Comparison of ENCODE assay signal across 8 cellular contexts in genomic region chr1:151346082-151346768, GRCh38. TPM values are rescaled to one million over a fixed set of nuclear protein-coding genes. Genes with fewer than 3 reads are reported as not detected.
A peak's percentile ranks its signal among the peaks of the same experiment; 100 is the strongest.
DNase-seq lines count a peak whose midpoint lies in the region; ATAC-seq and TF ChIP-seq lines count a peak whose summit lies in the region.

No MANE protein-coding gene starts in this region.

- H2BK20ac ChIP-seq in IMR-90 (ENCODE audit: low read depth, low read length): no peak overlapping the region

- CTCF ChIA-PET in IMR-90 (lab: Yijun Ruan, JAX): no interaction called here

- no peak for TF ChIP-seq POLR2A in IMR-90 (IDR thresholded peaks at IDR 0.05; ENCODE audit: low read depth, low read length)

- BruUV-seq in IMR-90 (replicated peaks; lab: Mats Ljungman, UMichigan): no TSS peak

- H2BK120ac ChIP-seq in IMR-90 (ENCODE audit: low read depth, low read length): peak overlapping the region; percentile 10; the same call in 1 of the 2 replicates

- DNase-seq in IMR-90 (no peak), iris pigment epithelial cell (ENCODE audit: low read depth) (peak; percentile 9), DMS114 treated with DMSO at 0.1 percent for 48 hours (lab: John Stamatoyannopoulos, UW; ENCODE audit: unreplicated experiment) (no peak)
- DNase-seq in activated naive CD8-positive, alpha-beta T cell treated with anti-CD3 and anti-CD28 coated beads for 36 hours: peak; percentile 15
- peak in 1 of 2 donors; percentile 20 for DNase-seq in stimulated activated naive CD8-positive, alpha-beta T cell treated with anti-CD3 and anti-CD28 coated beads, Interleukin-15, amount 100 ng/mL, for 72 hours

- H3K4me3 Mint-ChIP-seq in activated naive CD8-positive, alpha-beta T cell treated with anti-CD3 and anti-CD28 coated beads for 36 hours: peak overlapping the region; percentile 97
- H3K4me3 Mint-ChIP-seq in stimulated activated naive CD8-positive, alpha-beta T cell treated with anti-CD3 and anti-CD28 coated beads, Interleukin-15, amount 100 ng/mL, for 72 hours: peak overlapping the region; percentile 94 to 100

- peak overlapping the region; percentile 66 for H3K27ac ChIP-seq in IMR-90 (ENCODE audit: insufficient read depth, low read length)

- peak overlapping the region; percentile 4; the same call in 1 of the 2 replicates for H3K23ac ChIP-seq in IMR-90 (ENCODE audit: low read depth, low read length)

- no peak for TF ChIP-seq CTCF in IMR-90 (conservative IDR thresholded peaks at IDR 0.05; ENCODE audit: low read depth, low read length)

- peak overlapping the region; percentile 46 to 96 for H4K8ac ChIP-seq in IMR-90 (ENCODE audit: low read depth in 2 of 2, low read length in 2 of 2)

- intact Hi-C loops in IMR-90 (cut with micrococcal nuclease): no loop called here

- no peaks in the 10 kb centered on the region for H3K9me3 ChIP-seq in IMR-90 (ENCODE audit: control insufficient read depth, insufficient read depth, low read length)

- H3K9me3 Mint-ChIP-seq in activated naive CD8-positive, alpha-beta T cell treated with anti-CD3 and anti-CD28 coated beads for 36 hours: no peaks in the 10 kb centered on the region
- no peaks in the 10 kb centered on the region for H3K9me3 Mint-ChIP-seq in stimulated activated naive CD8-positive, alpha-beta T cell treated with anti-CD3 and anti-CD28 coated beads, Interleukin-15, amount 100 ng/mL, for 72 hours

- peak overlapping the region; percentile 44 for H2BK5ac ChIP-seq in IMR-90 (ENCODE audit: low read depth, low read length, poor library complexity, severe bottlenecking)

- H3K9me1 ChIP-seq in IMR-90 (ENCODE audit: insufficient read depth, low read length): peaks cover 10% of the 10 kb centered on the region

- H4K5ac ChIP-seq in IMR-90 (ENCODE audit: low read depth, low read length): peak overlapping the region; percentile 23

- POLR2A ChIA-PET in IMR-90 (lab: Charles Lee; ENCODE audit: unreplicated experiment): interaction anchor here (0.6 kb wide), 1 partner anchor 24 kb away, joined by 6 read pairs; no protein-coding TSS in a partner anchor

- peak overlapping the region; percentile 73; the same call in 1 of the 2 replicates for H3K56ac ChIP-seq in IMR-90 (ENCODE audit: extremely low read depth, insufficient read depth, low read length)

- no peak overlapping the region; the same call in 1 of the 2 replicates for H2AK5ac ChIP-seq in IMR-90 (ENCODE audit: low read depth, low read length)

- H3K4me1 ChIP-seq in IMR-90 (ENCODE audit: control insufficient read depth, insufficient read depth, low read length): peaks cover 7% of the 10 kb centered on the region

- peak overlapping the region; percentile 67 for H3K4me3 ChIP-seq in IMR-90 (ENCODE audit: insufficient read depth, low read depth, low read length)

- H3K79me1 ChIP-seq in IMR-90 (ENCODE audit: low read depth in 1 of 2, low read length in 2 of 2): peaks cover 12 to 22% of the 10 kb centered on the region in 2 experiments

- peak overlapping the region; percentile 56 for H3K14ac ChIP-seq in IMR-90 (replicated peaks; ENCODE audit: low read depth, low read length)

- dilution Hi-C loops in IMR-90 (cut with HindIII; ENCODE audit: low sequenced_read_pairs, unreplicated experiment): no loop called here

- H3K27ac Mint-ChIP-seq in activated naive CD8-positive, alpha-beta T cell treated with anti-CD3 and anti-CD28 coated beads for 36 hours: peak overlapping the region; percentile 99
- peak overlapping the region; percentile 98 to 99 for H3K27ac Mint-ChIP-seq in stimulated activated naive CD8-positive, alpha-beta T cell treated with anti-CD3 and anti-CD28 coated beads, Interleukin-15, amount 100 ng/mL, for 72 hours

- in situ Hi-C loops in IMR-90 (cut with MboI; ENCODE audit: low sequenced_read_pairs): no loop called here

- peak overlapping the region; percentile 92 for H2AK9ac ChIP-seq in IMR-90 (replicated peaks; ENCODE audit: low read depth, low read length, poor library complexity)

- H3K4ac ChIP-seq in IMR-90 (ENCODE audit: low read depth, low read length): peak overlapping the region; percentile 77

- ATAC-seq in IMR-90 (ENCODE audit: low read depth) (no peak), HG03135 (IDR thresholded peaks at IDR 0.05; ENCODE audit: unreplicated experiment) (no peak), HG02759 (IDR thresholded peaks at IDR 0.05; ENCODE audit: unreplicated experiment) (no peak), GM18873 (IDR thresholded peaks at IDR 0.05; ENCODE audit: low FRiP score, unreplicated experiment) (no peak)
- no peak for ATAC-seq in stimulated activated naive CD8-positive, alpha-beta T cell treated with anti-CD3 and anti-CD28 coated beads, Interleukin-15, amount 100 ng/mL, for 72 hours

- peaks cover 23% of the 10 kb centered on the region for H3K36me3 ChIP-seq in IMR-90 (ENCODE audit: control insufficient read depth, insufficient read depth, low read length)

- no peaks in the 10 kb centered on the region for H3K27me3 Mint-ChIP-seq in activated naive CD8-positive, alpha-beta T cell treated with anti-CD3 and anti-CD28 coated beads for 36 hours
- H3K27me3 Mint-ChIP-seq in stimulated activated naive CD8-positive, alpha-beta T cell treated with anti-CD3 and anti-CD28 coated beads, Interleukin-15, amount 100 ng/mL, for 72 hours: no peaks in the 10 kb centered on the region

- peak overlapping the region; percentile 77 for H3K4me2 ChIP-seq in IMR-90 (ENCODE audit: low read depth, low read length)

- no peak overlapping the region; the same call in 2 of the 3 replicates for H2BK15ac ChIP-seq in IMR-90 (ENCODE audit: low read depth, low read length)

- H2AFZ ChIP-seq in IMR-90 (replicated peaks; ENCODE audit: low read length, poor library complexity): peak overlapping the region; percentile 94

- H3K36me3 Mint-ChIP-seq in activated naive CD8-positive, alpha-beta T cell treated with anti-CD3 and anti-CD28 coated beads for 36 hours: peaks cover 20% of the 10 kb centered on the region

- H3K18ac ChIP-seq in IMR-90 (ENCODE audit: low read depth, low read length): peak overlapping the region; percentile 37; the same call in 1 of the 2 replicates

- no peak for TF ChIP-seq RAD21 in IMR-90 (IDR thresholded peaks at IDR 0.05; ENCODE audit: low read length)

- peaks cover 32% of the 10 kb centered on the region for H3K4me1 Mint-ChIP-seq in activated naive CD8-positive, alpha-beta T cell treated with anti-CD3 and anti-CD28 coated beads for 36 hours
- peaks cover 63% of the 10 kb centered on the region for H3K4me1 Mint-ChIP-seq in stimulated activated naive CD8-positive, alpha-beta T cell treated with anti-CD3 and anti-CD28 coated beads, Interleukin-15, amount 100 ng/mL, for 72 hours

- peak overlapping the region; percentile 26 for H4K91ac ChIP-seq in IMR-90 (ENCODE audit: insufficient read depth, low read depth, low read length)

- no peaks in the 10 kb centered on the region for H4K20me1 ChIP-seq in IMR-90 (ENCODE audit: insufficient read depth, low read length)

- no peaks in the 10 kb centered on the region for H3K27me3 ChIP-seq in IMR-90 (ENCODE audit: control insufficient read depth, insufficient read depth, low read length)

- peak overlapping the region; percentile 62 for H3K9ac ChIP-seq in IMR-90 (ENCODE audit: low read depth, low read length)

- 20% methylated on average over 1 of the region's 7 CpGs; no CpG with 5 or more reads in 1 of the 2 experiments for WGBS in IMR-90 (ENCODE audit: extremely low coverage in 2 of 2, insufficient read length in 1 of 2), 2 experiments

TF ChIP-seq in IMR-90, 13 proteins besides CTCF, POLR2A, EP300 and RAD21:
- TF ChIP-seq SMC3 (IDR thresholded peaks at IDR 0.05; ENCODE audit: low read depth, low read length) (no peak), MAZ (IDR thresholded peaks at IDR 0.05; ENCODE audit: borderline replicate concordance, low read depth, low read length) (no peak), RCOR1 (IDR thresholded peaks at IDR 0.05; ENCODE audit: insufficient replicate concordance, low read length) (no peak), FOS (IDR thresholded peaks at IDR 0.05; ENCODE audit: low read depth, low read length) (no peak), USF2 (IDR thresholded peaks at IDR 0.05; ENCODE audit: low read depth, low read length) (no peak)

RNA-seq across cellular contexts. Expression of gene RFX5, which starts 0.8 kb away (rescaled TPM):
- total RNA-seq in IMR-90 (2012; rRNA removed): 37.8 and 44.4 TPM in 2 replicates
- polyA plus RNA-seq in IMR-90 (2012; rRNA removed): 26.8 and 29.3 TPM in 2 replicates
- 17.7 and 36.9 TPM in 2 replicates for polyA plus RNA-seq in IMR-90 (2012; cell fraction: cytosol; rRNA removed)
- 74.2 and 105 TPM in 2 replicates for polyA plus RNA-seq in IMR-90 (2012; cell fraction: nucleus; rRNA removed; ENCODE audit: low replicate concordance)
- 10 to 100 TPM; 55.2 to 58.6 TPM for total RNA-seq in activated naive CD8-positive, alpha-beta T cell treated with anti-CD3 and anti-CD28 coated beads for 36 hours

RNA-seq across cellular contexts. Expression of gene PI4KB, which starts 19.0 kb away (rescaled TPM):
- total RNA-seq in IMR-90 (2012; rRNA removed): 77.2 and 94.5 TPM in 2 replicates
- polyA plus RNA-seq in IMR-90 (2012; rRNA removed): 82.4 and 91.5 TPM in 2 replicates
- 47.9 and 66.0 TPM in 2 replicates for polyA plus RNA-seq in IMR-90 (2012; cell fraction: cytosol; rRNA removed)
- polyA plus RNA-seq in IMR-90 (2012; cell fraction: nucleus; rRNA removed; ENCODE audit: low replicate concordance): 103 and 135 TPM in 2 replicates
- total RNA-seq in activated naive CD8-positive, alpha-beta T cell treated with anti-CD3 and anti-CD28 coated beads for 36 hours: 10 to 100 TPM; 46.4 to 49.4 TPM

RNA-seq across cellular contexts. Expression of gene SELENBP1, which starts 26.3 kb away (rescaled TPM):
- 21.1 and 21.3 TPM in 2 replicates for total RNA-seq in IMR-90 (2012; rRNA removed)
- polyA plus RNA-seq in IMR-90 (2012; rRNA removed): 54.9 and 56.9 TPM in 2 replicates
- 54.1 and 66.8 TPM in 2 replicates for polyA plus RNA-seq in IMR-90 (2012; cell fraction: cytosol; rRNA removed)
- 144 and 236 TPM in 2 replicates for polyA plus RNA-seq in IMR-90 (2012; cell fraction: nucleus; rRNA removed; ENCODE audit: low replicate concordance)
- not detected for total RNA-seq in activated naive CD8-positive, alpha-beta T cell treated with anti-CD3 and anti-CD28 coated beads for 36 hours

RNA-seq across cellular contexts. Expression of gene PSMB4, which starts 53.1 kb away (rescaled TPM):
- 376 and 457 TPM in 2 replicates for total RNA-seq in IMR-90 (2012; rRNA removed)
- 565 and 640 TPM in 2 replicates for polyA plus RNA-seq in IMR-90 (2012; rRNA removed)
- 490 and 1,136 TPM in 2 replicates for polyA plus RNA-seq in IMR-90 (2012; cell fraction: cytosol; rRNA removed)
- polyA plus RNA-seq in IMR-90 (2012; cell fraction: nucleus; rRNA removed; ENCODE audit: low replicate concordance): 357 and 680 TPM in 2 replicates
- 100 to 1,000 TPM; 413 to 425 TPM for total RNA-seq in activated naive CD8-positive, alpha-beta T cell treated with anti-CD3 and anti-CD28 coated beads for 36 hours

Comparison
In these comparisons a context has a peak if more than half of its experiments do, and no peak if none do; other contexts are left out.
1. DNase-seq: peak in activated naive CD8-positive, alpha-beta T cell treated with anti-CD3 and anti-CD28 coated beads for 36 hours (single experiment) and iris pigment epithelial cell (single experiment); none in IMR-90 (single experiment) and DMS114 treated with DMSO at 0.1 percent for 48 hours (single experiment).
2. RNA of gene SELENBP1, which starts 26.3 kb away (total RNA-seq): 21.1 to 21.3 TPM in IMR-90; not detected in activated naive CD8-positive, alpha-beta T cell treated with anti-CD3 and anti-CD28 coated beads for 36 hours; every median in the first group is over 10 times any median in the second.